ENCODE assay signal across 1 cellular context in the genomic region with DNA sequence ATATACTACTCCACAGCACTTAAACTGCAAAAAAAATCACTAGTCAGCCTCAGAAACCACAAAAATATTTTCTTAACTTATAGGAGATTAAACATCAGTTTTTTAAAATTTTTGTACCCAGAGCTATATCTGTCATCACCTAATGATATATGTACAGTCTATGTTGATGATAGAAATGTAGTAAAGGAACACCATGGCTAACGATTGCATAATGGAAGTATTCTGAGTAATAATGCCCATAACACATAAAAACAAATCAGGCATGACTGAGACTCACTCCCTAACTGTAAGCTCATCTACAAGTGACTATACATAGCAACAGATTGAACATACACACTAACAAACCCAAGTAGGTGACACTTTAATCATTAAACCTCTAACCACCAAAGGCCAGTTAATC.
TF ChIP-seq lines count a peak whose summit lies in the region.

No MANE protein-coding gene starts in this region.

TF ChIP-seq in HEK293, 187 proteins besides CTCF, POLR2A, EP300 and RAD21 (continued from another document and continues in another):
- peak; percentile 96 for TF ChIP-seq ZNF843 (tag by site-specific recombination; IDR thresholded peaks at IDR 0.05)
- peak; percentile 98 for TF ChIP-seq OSR2 (tag by site-specific recombination; IDR thresholded peaks at IDR 0.05)
- TF ChIP-seq, protein P1, sequence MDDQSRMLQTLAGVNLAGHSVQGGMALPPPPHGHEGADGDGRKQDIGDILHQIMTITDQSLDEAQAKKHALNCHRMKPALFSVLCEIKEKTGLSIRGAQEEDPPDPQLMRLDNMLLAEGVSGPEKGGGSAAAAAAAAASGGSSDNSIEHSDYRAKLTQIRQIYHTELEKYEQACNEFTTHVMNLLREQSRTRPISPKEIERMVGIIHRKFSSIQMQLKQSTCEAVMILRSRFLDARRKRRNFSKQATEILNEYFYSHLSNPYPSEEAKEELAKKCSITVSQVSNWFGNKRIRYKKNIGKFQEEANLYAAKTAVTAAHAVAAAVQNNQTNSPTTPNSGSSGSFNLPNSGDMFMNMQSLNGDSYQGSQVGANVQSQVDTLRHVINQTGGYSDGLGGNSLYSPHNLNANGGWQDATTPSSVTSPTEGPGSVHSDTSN (CRISPR knock-in tag; IDR thresholded peaks at IDR 0.05) = no peak
- TF ChIP-seq KLF8 (tag by site-specific recombination; IDR thresholded peaks at IDR 0.05) = peak; percentile 93
- peak; percentile 81 for TF ChIP-seq BCL11B (tag by site-specific recombination; IDR thresholded peaks at IDR 0.05; ENCODE audit: low read depth)
- TF ChIP-seq ZNF133 (tag by site-specific recombination; IDR thresholded peaks at IDR 0.05) = no peak
- TF ChIP-seq ATF2 (tag by site-specific recombination; IDR thresholded peaks at IDR 0.05; ENCODE audit: low read depth) = peak; percentile 85
- 0 out of 2 replicates have a peak, but pooled peaks have one; percentile 28 for TF ChIP-seq ZFP37 (tag by site-specific recombination; IDR thresholded peaks at IDR 0.05)
- TF ChIP-seq ZBTB1 (tag by site-specific recombination; IDR thresholded peaks at IDR 0.05) = peak; percentile 95
- no peak for TF ChIP-seq ZNF571 (tag by site-specific recombination; IDR thresholded peaks at IDR 0.05)
- TF ChIP-seq HOXC10 (CRISPR knock-in tag; IDR thresholded peaks at IDR 0.05) = no peak
- 0 out of 2 replicates have a peak, but pooled peaks have one; percentile 15 for TF ChIP-seq TCF7L2 (IDR thresholded peaks at IDR 0.05; ENCODE audit: borderline replicate concordance, low read depth, low read length)
- TF ChIP-seq KLF16 (tag by site-specific recombination; IDR thresholded peaks at IDR 0.05) = peak; percentile 54; the same call in 1 of the 2 replicates
- TF ChIP-seq ZNF654 (tag by site-specific recombination; IDR thresholded peaks at IDR 0.05; ENCODE audit: low read depth) = peak; percentile 32
- TF ChIP-seq ZNF292 (tag by site-specific recombination; IDR thresholded peaks at IDR 0.05; ENCODE audit: borderline replicate concordance, low read depth) = no peak
- TF ChIP-seq ZNF335 (tag by site-specific recombination; conservative IDR thresholded peaks at IDR 0.05) = peak; percentile 60
- peak; percentile 82 for TF ChIP-seq ZFP69B (tag by site-specific recombination; IDR thresholded peaks at IDR 0.05)
- peak; percentile 91 for TF ChIP-seq ZXDB (tag by site-specific recombination; IDR thresholded peaks at IDR 0.05)
- peak; percentile 84 for TF ChIP-seq ZNF24 (tag by site-specific recombination; IDR thresholded peaks at IDR 0.05)
- TF ChIP-seq, protein P2, sequence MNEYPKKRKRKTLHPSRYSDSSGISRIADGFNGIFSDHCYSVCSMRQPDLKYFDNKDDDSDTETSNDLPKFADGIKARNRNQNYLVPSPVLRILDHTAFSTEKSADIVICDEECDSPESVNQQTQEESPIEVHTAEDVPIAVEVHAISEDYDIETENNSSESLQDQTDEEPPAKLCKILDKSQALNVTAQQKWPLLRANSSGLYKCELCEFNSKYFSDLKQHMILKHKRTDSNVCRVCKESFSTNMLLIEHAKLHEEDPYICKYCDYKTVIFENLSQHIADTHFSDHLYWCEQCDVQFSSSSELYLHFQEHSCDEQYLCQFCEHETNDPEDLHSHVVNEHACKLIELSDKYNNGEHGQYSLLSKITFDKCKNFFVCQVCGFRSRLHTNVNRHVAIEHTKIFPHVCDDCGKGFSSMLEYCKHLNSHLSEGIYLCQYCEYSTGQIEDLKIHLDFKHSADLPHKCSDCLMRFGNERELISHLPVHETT (tag by site-specific recombination; IDR thresholded peaks at IDR 0.05) = peak; percentile 91
- TF ChIP-seq, protein P3, sequence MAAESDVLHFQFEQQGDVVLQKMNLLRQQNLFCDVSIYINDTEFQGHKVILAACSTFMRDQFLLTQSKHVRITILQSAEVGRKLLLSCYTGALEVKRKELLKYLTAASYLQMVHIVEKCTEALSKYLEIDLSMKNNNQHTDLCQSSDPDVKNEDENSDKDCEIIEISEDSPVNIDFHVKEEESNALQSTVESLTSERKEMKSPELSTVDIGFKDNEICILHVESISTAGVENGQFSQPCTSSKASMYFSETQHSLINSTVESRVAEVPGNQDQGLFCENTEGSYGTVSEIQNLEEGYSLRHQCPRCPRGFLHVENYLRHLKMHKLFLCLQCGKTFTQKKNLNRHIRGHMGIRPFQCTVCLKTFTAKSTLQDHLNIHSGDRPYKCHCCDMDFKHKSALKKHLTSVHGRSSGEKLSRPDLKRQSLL (tag by site-specific recombination; IDR thresholded peaks at IDR 0.05) = peak; percentile 51; the same call in 1 of the 2 replicates
- TF ChIP-seq ZNF747 (tag by site-specific recombination; IDR thresholded peaks at IDR 0.05) = no peak
- TF ChIP-seq KLF17 (tag by site-specific recombination; IDR thresholded peaks at IDR 0.05) = peak; percentile 95
- peak; percentile 84; the same call in 1 of the 2 replicates for TF ChIP-seq KLF7 (tag by site-specific recombination; IDR thresholded peaks at IDR 0.05; ENCODE audit: borderline replicate concordance)
- TF ChIP-seq GFI1B (tag by site-specific recombination; IDR thresholded peaks at IDR 0.05) = peak; percentile 92
- TF ChIP-seq ZFP3 (tag by site-specific recombination; IDR thresholded peaks at IDR 0.05; ENCODE audit: low read depth) = no peak
- TF ChIP-seq ZNF560 (tag by site-specific recombination; IDR thresholded peaks at IDR 0.05; ENCODE audit: borderline replicate concordance) = no peak
- TF ChIP-seq ZNF37A (tag by site-specific recombination; IDR thresholded peaks at IDR 0.05) = peak; percentile 18; the same call in 1 of the 2 replicates
- TF ChIP-seq ZNF623 (tag by site-specific recombination; IDR thresholded peaks at IDR 0.05) = no peak
- TF ChIP-seq, protein P4, sequence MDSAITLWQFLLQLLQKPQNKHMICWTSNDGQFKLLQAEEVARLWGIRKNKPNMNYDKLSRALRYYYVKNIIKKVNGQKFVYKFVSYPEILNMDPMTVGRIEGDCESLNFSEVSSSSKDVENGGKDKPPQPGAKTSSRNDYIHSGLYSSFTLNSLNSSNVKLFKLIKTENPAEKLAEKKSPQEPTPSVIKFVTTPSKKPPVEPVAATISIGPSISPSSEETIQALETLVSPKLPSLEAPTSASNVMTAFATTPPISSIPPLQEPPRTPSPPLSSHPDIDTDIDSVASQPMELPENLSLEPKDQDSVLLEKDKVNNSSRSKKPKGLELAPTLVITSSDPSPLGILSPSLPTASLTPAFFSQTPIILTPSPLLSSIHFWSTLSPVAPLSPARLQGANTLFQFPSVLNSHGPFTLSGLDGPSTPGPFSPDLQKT (IDR thresholded peaks at IDR 0.05; ENCODE audit: borderline replicate concordance, low read depth, low read length) = no peak
- TF ChIP-seq, protein P5, sequence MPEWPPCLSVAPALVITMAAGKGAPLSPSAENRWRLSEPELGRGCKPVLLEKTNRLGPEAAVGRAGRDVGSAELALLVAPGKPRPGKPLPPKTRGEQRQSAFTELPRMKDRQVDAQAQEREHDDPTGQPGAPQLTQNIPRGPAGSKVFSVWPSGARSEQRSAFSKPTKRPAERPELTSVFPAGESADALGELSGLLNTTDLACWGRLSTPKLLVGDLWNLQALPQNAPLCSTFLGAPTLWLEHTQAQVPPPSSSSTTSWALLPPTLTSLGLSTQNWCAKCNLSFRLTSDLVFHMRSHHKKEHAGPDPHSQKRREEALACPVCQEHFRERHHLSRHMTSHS (tag by site-specific recombination; IDR thresholded peaks at IDR 0.05) = peak; percentile 32; the same call in 1 of the 2 replicates
- peak; percentile 83 for TF ChIP-seq ZBTB17 (tag by site-specific recombination; IDR thresholded peaks at IDR 0.05)
- TF ChIP-seq ZBTB21 (tag by site-specific recombination; IDR thresholded peaks at IDR 0.05) = peak; percentile 47; the same call in 1 of the 2 replicates
- 0 out of 2 replicates have a peak, but pooled peaks have one; percentile 52 for TF ChIP-seq ZBTB7A (tag by site-specific recombination; IDR thresholded peaks at IDR 0.05; ENCODE audit: low read depth)
- peak; percentile 89 for TF ChIP-seq ZBTB44 (tag by site-specific recombination; IDR thresholded peaks at IDR 0.05)
- TF ChIP-seq ZNF529 (tag by site-specific recombination; IDR thresholded peaks at IDR 0.05; ENCODE audit: insufficient replicate concordance) = peak; percentile 42
- TF ChIP-seq, protein P6, sequence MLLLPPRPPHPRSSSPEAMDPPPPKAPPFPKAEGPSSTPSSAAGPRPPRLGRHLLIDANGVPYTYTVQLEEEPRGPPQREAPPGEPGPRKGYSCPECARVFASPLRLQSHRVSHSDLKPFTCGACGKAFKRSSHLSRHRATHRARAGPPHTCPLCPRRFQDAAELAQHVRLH (tag by site-specific recombination; IDR thresholded peaks at IDR 0.05) = peak; percentile 89
- TF ChIP-seq ZNF146 (tag by site-specific recombination; IDR thresholded peaks at IDR 0.05) = peak; percentile 70; the same call in 1 of the 2 replicates
- TF ChIP-seq, protein P7, sequence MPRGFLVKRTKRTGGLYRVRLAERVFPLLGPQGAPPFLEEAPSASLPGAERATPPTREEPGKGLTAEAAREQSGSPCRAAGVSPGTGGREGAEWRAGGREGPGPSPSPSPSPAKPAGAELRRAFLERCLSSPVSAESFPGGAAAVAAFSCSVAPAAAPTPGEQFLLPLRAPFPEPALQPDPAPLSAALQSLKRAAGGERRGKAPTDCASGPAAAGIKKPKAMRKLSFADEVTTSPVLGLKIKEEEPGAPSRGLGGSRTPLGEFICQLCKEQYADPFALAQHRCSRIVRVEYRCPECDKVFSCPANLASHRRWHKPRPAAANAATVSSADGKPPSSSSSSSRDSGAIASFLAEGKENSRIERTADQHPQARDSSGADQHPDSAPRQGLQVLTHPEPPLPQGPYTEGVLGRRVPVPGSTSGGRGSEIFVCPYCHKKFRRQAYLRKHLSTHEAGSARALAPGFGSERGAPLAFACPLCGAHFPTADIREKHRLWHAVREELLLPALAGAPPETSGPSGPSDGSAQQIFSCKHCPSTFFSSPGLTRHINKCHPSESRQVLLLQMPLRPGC (tag by site-specific recombination; IDR thresholded peaks at IDR 0.05) = peak; percentile 98
- peak; percentile 91 for TF ChIP-seq ZNF324 (tag by site-specific recombination; IDR thresholded peaks at IDR 0.05)
- peak; percentile 93 for TF ChIP-seq ZNF2 (tag by site-specific recombination; IDR thresholded peaks at IDR 0.05)
- peak; percentile 76 for TF ChIP-seq ZNF558 (tag by site-specific recombination; IDR thresholded peaks at IDR 0.05)
- no peak for TF ChIP-seq ZNF544 (tag by site-specific recombination; IDR thresholded peaks at IDR 0.05)
- no peak for TF ChIP-seq ZNF155 (tag by site-specific recombination; IDR thresholded peaks at IDR 0.05)
- peak; percentile 96 for TF ChIP-seq ZSCAN23 (tag by site-specific recombination; IDR thresholded peaks at IDR 0.05)
- TF ChIP-seq ZEB2 (tag by site-specific recombination; IDR thresholded peaks at IDR 0.05) = peak; percentile 98
- peak; percentile 84 for TF ChIP-seq BCL6B (tag by site-specific recombination; IDR thresholded peaks at IDR 0.05)
- TF ChIP-seq ZNF501 (tag by site-specific recombination; IDR thresholded peaks at IDR 0.05) = peak; percentile 45; the same call in 1 of the 2 replicates
- peak; percentile 48; the same call in 1 of the 2 replicates for TF ChIP-seq ZNF692 (tag by site-specific recombination; IDR thresholded peaks at IDR 0.05)
- TF ChIP-seq ZBTB48 (tag by site-specific recombination; IDR thresholded peaks at IDR 0.05) = peak; percentile 58; the same call in 1 of the 2 replicates
- TF ChIP-seq ZNF169 (tag by site-specific recombination; IDR thresholded peaks at IDR 0.05) = peak; percentile 70; the same call in 1 of the 2 replicates
- no peak for TF ChIP-seq REPIN1 (tag by site-specific recombination; IDR thresholded peaks at IDR 0.05; ENCODE audit: low read depth)
